Comparison of ENCODE assay signal across 8 cellular contexts in genomic region chr1:11729498-11730428, GRCh38. TPM values are rescaled to one million over a fixed set of nuclear protein-coding genes. Genes with fewer than 3 reads are reported as not detected.
DNase-seq lines count a peak whose midpoint lies in the region; ATAC-seq and TF ChIP-seq lines count a peak whose summit lies in the region.

No MANE protein-coding gene starts in this region.

- intact Hi-C loops in activated B cell treated with CpG ODN at 0.5 μM for 24 hours (cut with micrococcal nuclease), result loop anchor here (1.0 kb wide), 1 partner anchor 10 kb away; no protein-coding TSS in a partner anchor
- intact Hi-C loops in right lobe of liver (cut with DNase I), result no loop called here
- intact Hi-C loops in ovary (cut with DNase I), result loop anchor here in 2 of 4 donors (5.0 to 10.0 kb wide), 2 partner anchors 65 to 67 kb away; partner anchors contain the start of gene FBXO6 (in 1 of the 2)
- intact Hi-C loops in breast epithelium (cut with DNase I; ENCODE audit: low total_unique reads), result loop anchor here (10.0 kb wide), 1 partner anchor 55 kb away; no protein-coding TSS in a partner anchor

- no peaks in the 10 kb centered on the region for H3K9me3 Mint-ChIP-seq in activated B cell treated with CpG ODN at 0.5 μM for 24 hours

- TF ChIP-seq CTCF in activated B cell treated with CpG ODN at 0.5 μM for 24 hours (IDR thresholded peaks at IDR 0.05) (no peak), right lobe of liver (IDR thresholded peaks at IDR 0.05) (no peak), ovary (IDR thresholded peaks at IDR 0.05) (no peak), breast epithelium (IDR thresholded peaks at IDR 0.05) (no peak)

- WGBS in right lobe of liver (ENCODE audit: insufficient coverage, low coverage, low lambda C conversion rate, missing lambda C conversion rate), result 56% methylated on average over 13 of the region's 26 CpGs
- 55 to 61% (median 55%) methylated on average over 26 of the region's 26 CpGs for WGBS in ovary, 3 donors

- in situ Hi-C loops in ACHN (cut with HindIII; ENCODE audit: low pct_ligation_motif_present, low pct_unique_long_range_greater_than_20kb, low sequenced_read_pairs), result no loop called here

- H3K4me3 ChIP-seq in H7 (ENCODE audit: insufficient read depth, low read depth, low read length) (no peak overlapping the region), right lobe of liver (no peak overlapping the region), ovary (no peak overlapping the region), breast epithelium (no peak overlapping the region)

- H3K27me3 ChIP-seq in H7 (ENCODE audit: control insufficient read depth, insufficient read depth, low read length) (no peaks in the 10 kb centered on the region), right lobe of liver (no peaks in the 10 kb centered on the region), ovary (no peaks in the 10 kb centered on the region), breast epithelium (no peaks in the 10 kb centered on the region)

- H3K9me3 ChIP-seq in right lobe of liver (no peaks in the 10 kb centered on the region), ovary (no peaks in the 10 kb centered on the region), breast epithelium (no peaks in the 10 kb centered on the region)

- H3K36me3 ChIP-seq in H7 (replicated peaks; ENCODE audit: control insufficient read depth, insufficient read depth, low read length) (no peaks in the 10 kb centered on the region), right lobe of liver (no peaks in the 10 kb centered on the region), ovary (no peaks in the 10 kb centered on the region), breast epithelium (no peaks in the 10 kb centered on the region)

- peak; percentile 63 for DNase-seq in ACHN
- peak; percentile 59 for DNase-seq in H7
- DNase-seq in activated B cell treated with CpG ODN at 0.5 μM for 24 hours, result no peak
- peak in 1 of 3 donors; percentile 28 for DNase-seq in right lobe of liver
- DNase-seq in ovary, result no peak
- no peak for DNase-seq in NCI-H510A treated with DMSO at 0.1 percent for 48 hours (lab: John Stamatoyannopoulos, UW)
- no peak for DNase-seq in breast epithelium (ENCODE audit: low spot score in 2 of 2)
- DNase-seq in NCI-H2081 (lab: John Stamatoyannopoulos, UW), result no peak

- peaks cover 41% of the 10 kb centered on the region for H3K4me1 Mint-ChIP-seq in activated B cell treated with CpG ODN at 0.5 μM for 24 hours

- POLR2A ChIA-PET in activated B cell treated with CpG ODN at 0.5 μM for 24 hours (lab: Charles Lee), result interaction anchor here (0.5 to 4.6 kb wide), 8 partner anchors 10 to 630 kb away, joined by 3 to 40 read pairs (median 6); partner anchors contain the start of genes EXOSC10 and FBXO6

- TF ChIP-seq EP300 in ovary (IDR thresholded peaks at IDR 0.05), result no peak

- no peaks in the 10 kb centered on the region for H3K36me3 Mint-ChIP-seq in activated B cell treated with CpG ODN at 0.5 μM for 24 hours (ENCODE audit: low read depth)

- peak overlapping the region; percentile 83 for H3K4me3 Mint-ChIP-seq in activated B cell treated with CpG ODN at 0.5 μM for 24 hours

- H3K4me1 ChIP-seq in right lobe of liver (peaks cover 0 to 5% (median 0%) of the 10 kb centered on the region in 4 donors), ovary (ENCODE audit: insufficient read depth) (peaks cover 9% of the 10 kb centered on the region), breast epithelium (peaks cover 0 to 6% of the 10 kb centered on the region in 2 donors)

- peak overlapping the region; percentile 93 for H3K27ac Mint-ChIP-seq in activated B cell treated with CpG ODN at 0.5 μM for 24 hours

- TF ChIP-seq POLR2A in right lobe of liver (IDR thresholded peaks at IDR 0.05) (no peak), ovary (IDR thresholded peaks at IDR 0.05) (no peak), breast epithelium (IDR thresholded peaks at IDR 0.05) (no peak)

- H3K27me3 Mint-ChIP-seq in activated B cell treated with CpG ODN at 0.5 μM for 24 hours, result no peaks in the 10 kb centered on the region

- peak overlapping the region in 1 of 3 donors; percentile 13 for H3K27ac ChIP-seq in right lobe of liver
- no peak overlapping the region for H3K27ac ChIP-seq in ovary
- H3K27ac ChIP-seq in breast epithelium, result peak overlapping the region in 1 of 2 donors; percentile 48

- CTCF ChIA-PET in activated B cell treated with CpG ODN at 0.5 μM for 24 hours (lab: Charles Lee), result interaction anchor here (0.9 to 3.0 kb wide), 2 partner anchors 10 to 79 kb away, joined by 5 to 15 read pairs; no protein-coding TSS in a partner anchor

- ATAC-seq in activated B cell treated with CpG ODN at 0.5 μM for 24 hours (ENCODE audit: low read depth) (peak; percentile 20), right lobe of liver (peak; percentile 12 to 23 (median 16))

RNA-seq across cellular contexts. Expression of gene AGTRAP, which starts 6.2 kb away (rescaled TPM):
- total RNA-seq in H7 (2014; rRNA removed; shearing (Covaris generic)), result 162 and 166 TPM in 2 replicates
- 10.9 and 13.9 TPM in 2 replicates for total RNA-seq in activated B cell treated with CpG ODN at 0.5 μM for 24 hours
- 10 to 100 TPM in 3 of 6 experiments, 1 to 10 TPM in 3; 6.4 to 20.5 (median 11.4) TPM for total RNA-seq in right lobe of liver
- 10 to 100 TPM; 24.5 to 53.2 (median 31.1) TPM for total RNA-seq in ovary
- 10 to 100 TPM in 1 of 2 donors, 1 to 10 TPM in 1; 5.9 to 38.2 TPM for polyA plus RNA-seq in ovary
- total RNA-seq in breast epithelium, result 10 to 100 TPM; 61.9 to 74.7 (median 66.4) TPM

RNA-seq across cellular contexts. Expression of gene C1orf167, which starts 32.2 kb away (rescaled TPM):
- 0.28 and 1.5 TPM in 2 replicates for total RNA-seq in H7 (2014; rRNA removed; shearing (Covaris generic))
- not detected in 2 replicates for total RNA-seq in activated B cell treated with CpG ODN at 0.5 μM for 24 hours
- total RNA-seq in right lobe of liver, result not detected
- 1 to 10 TPM in 3 of 7 donors, under 1 TPM in 3, not detected in 1; 0.48 to 1.8 (median 1.1) TPM for total RNA-seq in ovary
- polyA plus RNA-seq in ovary, result 1 to 10 TPM in 1 of 2 donors, not detected in 1; 4.4 TPM
- 1 to 10 TPM in 1 of 3 donors, not detected in 2; 1.3 TPM for total RNA-seq in breast epithelium

RNA-seq across cellular contexts. Expression of gene DRAXIN, which starts 38.3 kb away (rescaled TPM):
- total RNA-seq in H7 (2014; rRNA removed; shearing (Covaris generic)), result 52.4 and 60.1 TPM in 2 replicates
- total RNA-seq in activated B cell treated with CpG ODN at 0.5 μM for 24 hours (0.17 and 0.18 TPM in 2 replicates), right lobe of liver (not detected), ovary (under 1 TPM in 5 of 7 donors, not detected in 2; under 0.01 to 0.33 (median 0.05) TPM), breast epithelium (under 1 TPM; under 0.01 to 0.15 (median under 0.01) TPM)
- under 1 TPM; 0.01 to 0.12 TPM for polyA plus RNA-seq in ovary

RNA-seq across cellular contexts. Expression of gene MAD2L2, which starts 48.8 kb away (rescaled TPM):
- 786 and 983 TPM in 2 replicates for total RNA-seq in H7 (2014; rRNA removed; shearing (Covaris generic))
- total RNA-seq in activated B cell treated with CpG ODN at 0.5 μM for 24 hours, result 34.4 and 34.9 TPM in 2 replicates
- 10 to 100 TPM; 18.0 to 66.4 (median 29.7) TPM for total RNA-seq in right lobe of liver
- total RNA-seq in ovary, result 10 to 100 TPM; 21.1 to 35.9 (median 27.8) TPM
- 10 to 100 TPM; 13.0 to 34.6 TPM for polyA plus RNA-seq in ovary
- total RNA-seq in breast epithelium, result 10 to 100 TPM; 31.8 to 58.7 (median 47.7) TPM

Comparison
In these comparisons a context has a peak if more than half of its experiments do, and no peak if none do; other contexts are left out.
1. DNase-seq: peak in ACHN (single experiment) and H7 (single experiment); none in activated B cell treated with CpG ODN at 0.5 μM for 24 hours (single experiment), ovary (0 of 5), NCI-H510A treated with DMSO at 0.1 percent for 48 hours (single experiment), breast epithelium (0 of 2) and NCI-H2081 (0 of 2).
2. RNA of gene DRAXIN, which starts 38.3 kb away (total RNA-seq): 52.4 to 60.1 TPM in H7; 0.17 to 0.18 TPM in activated B cell treated with CpG ODN at 0.5 μM for 24 hours, under 0.01 to 0.33 TPM in ovary, not detected in right lobe of liver and under 0.01 to 0.15 TPM in breast epithelium; every median in the first group is over 10 times any median in the second.
3. intact Hi-C loops: an anchor here in activated B cell treated with CpG ODN at 0.5 μM for 24 hours (1.0 kb wide) and breast epithelium (10.0 kb wide); none called in right lobe of liver.